Comparison of ENCODE assay signal across 1 cellular context in genomic region chr14:55122441-55122986, GRCh38.
TF ChIP-seq lines count a peak whose summit lies in the region.

No MANE protein-coding gene starts in this region.

TF ChIP-seq in HepG2, 621 proteins besides CTCF, POLR2A, EP300 and RAD21 (continued from another document and continues in another):
- no peak for TF ChIP-seq TAF1 (CRISPR knock-in tag; IDR thresholded peaks at IDR 0.05)
- TF ChIP-seq FOXP1 (IDR thresholded peaks at IDR 0.05), result no peak
- no peak for TF ChIP-seq FOXP1 (CRISPR knock-in tag; IDR thresholded peaks at IDR 0.05)
- no peak for TF ChIP-seq ZNF468 (CRISPR knock-in tag; IDR thresholded peaks at IDR 0.05)
- no peak for TF ChIP-seq KDM2A (CRISPR knock-in tag; IDR thresholded peaks at IDR 0.05; ENCODE audit: borderline replicate concordance, low read depth)
- TF ChIP-seq XBP1 (CRISPR knock-in tag; IDR thresholded peaks at IDR 0.05), result no peak
- TF ChIP-seq ZFP37 (CRISPR knock-in tag; IDR thresholded peaks at IDR 0.05; ENCODE audit: borderline replicate concordance), result no peak
- no peak for TF ChIP-seq MXD1 (CRISPR knock-in tag; IDR thresholded peaks at IDR 0.05)
- no peak for TF ChIP-seq ZSCAN12 (CRISPR knock-in tag; IDR thresholded peaks at IDR 0.05)
- no peak for TF ChIP-seq ZNF546 (CRISPR knock-in tag; conservative IDR thresholded peaks at IDR 0.05)
- no peak for TF ChIP-seq ZNF335 (CRISPR knock-in tag; IDR thresholded peaks at IDR 0.05)
- TF ChIP-seq ZNF121 (CRISPR knock-in tag; IDR thresholded peaks at IDR 0.05), result no peak
- no peak for TF ChIP-seq ZNF501 (CRISPR knock-in tag; IDR thresholded peaks at IDR 0.05)
- no peak for TF ChIP-seq ARNT (IDR thresholded peaks at IDR 0.05)
- TF ChIP-seq SRY (CRISPR knock-in tag; IDR thresholded peaks at IDR 0.05), result no peak
- TF ChIP-seq STAT5B (CRISPR knock-in tag; IDR thresholded peaks at IDR 0.05), result no peak
- TF ChIP-seq NFYB (CRISPR knock-in tag; IDR thresholded peaks at IDR 0.05), result no peak
- no peak for TF ChIP-seq POLR2AphosphoS2 (IDR thresholded peaks at IDR 0.05; ENCODE audit: low read depth, low read length)
- no peak for TF ChIP-seq SNAPC5 (CRISPR knock-in tag; IDR thresholded peaks at IDR 0.05; ENCODE audit: borderline replicate concordance)
- TF ChIP-seq ZNF639 (CRISPR knock-in tag; conservative IDR thresholded peaks at IDR 0.05), result no peak
- no peak for TF ChIP-seq TRAFD1 (CRISPR knock-in tag; IDR thresholded peaks at IDR 0.05; ENCODE audit: borderline replicate concordance)
- no peak for TF ChIP-seq ZNF124 (CRISPR knock-in tag; IDR thresholded peaks at IDR 0.05)
- no peak for TF ChIP-seq ZNF598 (CRISPR knock-in tag; IDR thresholded peaks at IDR 0.05; ENCODE audit: borderline replicate concordance)
- TF ChIP-seq THYN1 (CRISPR knock-in tag; IDR thresholded peaks at IDR 0.05; ENCODE audit: borderline replicate concordance, low read depth), result no peak
- no peak for TF ChIP-seq ZFP36L2 (CRISPR knock-in tag; IDR thresholded peaks at IDR 0.05)
- no peak for TF ChIP-seq ZFX (CRISPR knock-in tag; IDR thresholded peaks at IDR 0.05; ENCODE audit: low read depth)
- TF ChIP-seq ZNF709 (CRISPR knock-in tag; IDR thresholded peaks at IDR 0.05), result no peak
- TF ChIP-seq ATF7-NPFF (CRISPR knock-in tag; IDR thresholded peaks at IDR 0.05; ENCODE audit: low read depth), result no peak
- TF ChIP-seq MEF2D (CRISPR knock-in tag; IDR thresholded peaks at IDR 0.05), result no peak
- TF ChIP-seq HOXA3 (CRISPR knock-in tag; IDR thresholded peaks at IDR 0.05), result no peak
- TF ChIP-seq JARID2 (CRISPR knock-in tag; IDR thresholded peaks at IDR 0.05; ENCODE audit: insufficient replicate concordance), result no peak
- no peak for TF ChIP-seq ARID2 (CRISPR knock-in tag; IDR thresholded peaks at IDR 0.05; ENCODE audit: borderline replicate concordance)
- 0 out of 2 replicates have a peak, but pooled peaks have one; percentile 30 for TF ChIP-seq ZNF766 (CRISPR knock-in tag; IDR thresholded peaks at IDR 0.05; ENCODE audit: borderline replicate concordance)
- no peak for TF ChIP-seq HOXD1 (CRISPR knock-in tag; IDR thresholded peaks at IDR 0.05)
- TF ChIP-seq TIGD3 (CRISPR knock-in tag; IDR thresholded peaks at IDR 0.05; ENCODE audit: borderline replicate concordance), result no peak
- no peak for TF ChIP-seq ASH2L (IDR thresholded peaks at IDR 0.05; ENCODE audit: insufficient read length, low read depth, low read length)
- TF ChIP-seq ZNF784 (CRISPR knock-in tag; IDR thresholded peaks at IDR 0.05; ENCODE audit: borderline replicate concordance), result no peak
- TF ChIP-seq ZNF850 (CRISPR knock-in tag; conservative IDR thresholded peaks at IDR 0.05), result no peak
- no peak for TF ChIP-seq ZNF317 (CRISPR knock-in tag; IDR thresholded peaks at IDR 0.05)
- TF ChIP-seq GABPA (IDR thresholded peaks at IDR 0.05; ENCODE audit: low read depth, low read length), result no peak
- no peak for TF ChIP-seq GABPA (CRISPR knock-in tag; IDR thresholded peaks at IDR 0.05; ENCODE audit: low read depth)
- TF ChIP-seq PITX1 (CRISPR knock-in tag; IDR thresholded peaks at IDR 0.05), result peak; percentile 38; the same call in 1 of the 2 replicates
- TF ChIP-seq ZNF44 (CRISPR knock-in tag; IDR thresholded peaks at IDR 0.05), result no peak
- TF ChIP-seq ZNF329 (CRISPR knock-in tag; IDR thresholded peaks at IDR 0.05; ENCODE audit: low read depth), result no peak
- no peak for TF ChIP-seq ZNF484 (CRISPR knock-in tag; IDR thresholded peaks at IDR 0.05; ENCODE audit: borderline replicate concordance, low read depth)
- TF ChIP-seq PAF1 (CRISPR knock-in tag; IDR thresholded peaks at IDR 0.05), result no peak
- TF ChIP-seq ZNF572 (CRISPR knock-in tag; IDR thresholded peaks at IDR 0.05), result no peak
- no peak for TF ChIP-seq HIC2 (CRISPR knock-in tag; IDR thresholded peaks at IDR 0.05; ENCODE audit: low read depth)
- no peak for TF ChIP-seq NFKB2 (CRISPR knock-in tag; IDR thresholded peaks at IDR 0.05; ENCODE audit: borderline replicate concordance)
- TF ChIP-seq HNF1B (CRISPR knock-in tag; IDR thresholded peaks at IDR 0.05), result no peak
- no peak for TF ChIP-seq ATF3 (CRISPR knock-in tag; IDR thresholded peaks at IDR 0.05)
- no peak for TF ChIP-seq ZNF230 (CRISPR knock-in tag; IDR thresholded peaks at IDR 0.05)
- TF ChIP-seq NBN (conservative IDR thresholded peaks at IDR 0.05), result no peak
- no peak for TF ChIP-seq ZNF20 (CRISPR knock-in tag; IDR thresholded peaks at IDR 0.05)
- no peak for TF ChIP-seq ZNF577 (CRISPR knock-in tag; IDR thresholded peaks at IDR 0.05; ENCODE audit: borderline replicate concordance, low read depth)
- TF ChIP-seq THAP9 (CRISPR knock-in tag; IDR thresholded peaks at IDR 0.05; ENCODE audit: borderline replicate concordance), result peak; percentile 66; the same call in 1 of the 2 replicates
- no peak for TF ChIP-seq RFX1 (IDR thresholded peaks at IDR 0.05)
- 0 out of 2 replicates have a peak, but pooled peaks have one; percentile 2 for TF ChIP-seq ARID3A (IDR thresholded peaks at IDR 0.05; ENCODE audit: low read depth, low read length)
- TF ChIP-seq HNRNPLL (IDR thresholded peaks at IDR 0.05; ENCODE audit: low read depth, low read length, poor library complexity, severe bottlenecking), result no peak
- no peak for TF ChIP-seq TCF12 (IDR thresholded peaks at IDR 0.05)
- TF ChIP-seq TCF12 (CRISPR knock-in tag; IDR thresholded peaks at IDR 0.05), result no peak
- no peak for TF ChIP-seq ZNF768 (CRISPR knock-in tag; IDR thresholded peaks at IDR 0.05)
- TF ChIP-seq DMAP1 (CRISPR knock-in tag; IDR thresholded peaks at IDR 0.05), result no peak
- TF ChIP-seq ZNF350 (CRISPR knock-in tag; IDR thresholded peaks at IDR 0.05; ENCODE audit: borderline replicate concordance, low read depth), result no peak
- TF ChIP-seq ZFP62 (CRISPR knock-in tag; IDR thresholded peaks at IDR 0.05), result no peak
- no peak; the same call in 1 of the 2 replicates for TF ChIP-seq NR2C2 (CRISPR knock-in tag; IDR thresholded peaks at IDR 0.05; ENCODE audit: borderline replicate concordance)
- no peak for TF ChIP-seq ELF4 (CRISPR knock-in tag; IDR thresholded peaks at IDR 0.05; ENCODE audit: borderline replicate concordance)
- no peak for TF ChIP-seq CAMTA2 (CRISPR knock-in tag; IDR thresholded peaks at IDR 0.05; ENCODE audit: borderline replicate concordance)
- no peak for TF ChIP-seq RFX5 (IDR thresholded peaks at IDR 0.05; ENCODE audit: low read depth, low read length)
